Comparison of ENCODE assay signal across 21 cellular contexts in the genomic region with DNA sequence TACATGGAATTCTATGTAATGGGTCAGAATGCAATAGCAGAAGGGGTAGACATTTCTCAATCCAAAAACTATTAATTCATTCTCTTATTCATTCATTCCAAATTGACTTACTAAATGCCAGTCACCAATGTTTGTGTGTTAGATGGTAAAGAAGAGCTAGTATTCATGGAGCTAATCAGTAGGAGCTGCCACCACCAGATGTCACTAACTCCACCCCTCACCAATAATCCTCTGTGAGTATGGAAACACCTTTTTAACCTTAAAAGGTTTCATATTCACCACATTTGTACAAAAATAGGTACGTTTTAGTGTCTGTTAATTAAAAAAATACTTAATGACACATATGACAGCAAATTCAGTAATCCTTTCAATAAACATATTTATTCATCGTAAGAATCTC.
DNase-seq lines count a peak whose midpoint lies in the region; TF ChIP-seq lines count a peak whose summit lies in the region.
"Had no signal": no experiment of that assay in that cellular context is flagged by ENCODE, and none has a peak within 500 bp of the region (broad histone marks: within the 10 kb centered on the region; RNA-seq: fewer than 3 reads in every experiment).

No MANE protein-coding gene starts in this region.

- TF ChIP-seq CTCF in BE2C (IDR thresholded peaks at IDR 0.05; ENCODE audit: low read depth, low read length) (peak; percentile 22; the same call in 1 of the 2 replicates), GM12873 (IDR thresholded peaks at IDR 0.05; ENCODE audit: insufficient read depth, low read depth, low read length, missing control alignments) (peak; percentile 15), endodermal cell (conservative IDR thresholded peaks at IDR 0.05) (peak; percentile 67)

- H3K4me1 Mint-ChIP-seq in endodermal cell: peaks cover 3% of the 10 kb centered on the region
- H3K4me1 Mint-ChIP-seq: IgD-negative memory B cell had no signal

- H3K27me3 ChIP-seq in BE2C (no peaks in the 10 kb centered on the region), endodermal cell (ENCODE audit: control insufficient read depth, insufficient read depth, low read length, poor library complexity, severe bottlenecking) (no peaks in the 10 kb centered on the region)
- H3K27me3 ChIP-seq: BLaER1 treated with 17β-estradiol and CSF1 and Interleukin-3, amounts not matched to agents 10 nM and 100 nM; neutrophil had no signal

- H3K4me3 Mint-ChIP-seq in endodermal cell: no peak overlapping the region
- H3K4me3 Mint-ChIP-seq: activated CD4-positive, alpha-beta memory T cell treated with anti-CD3 and anti-CD28 coated beads for 36 hours; IgD-negative memory B cell had no signal

- H3K9me3 ChIP-seq in BE2C: no peaks in the 10 kb centered on the region
- H3K9me3 ChIP-seq in endodermal cell (ENCODE audit: control insufficient read depth, low read length): no peaks in the 10 kb centered on the region
- H3K9me3 ChIP-seq: BLaER1 treated with 17β-estradiol and CSF1 and Interleukin-3, amounts not matched to agents 10 nM and 100 nM; neutrophil; prostate gland had no signal

- DNase-seq in BE2C (no peak), NCI-H82 treated with DMSO at 0.1 percent for 48 hours (lab: John Stamatoyannopoulos, UW; ENCODE audit: unreplicated experiment) (peak; percentile 41), endodermal cell (no peak), GM03348 (ENCODE audit: low spot score) (no peak), NOMO-1 (lab: John Stamatoyannopoulos, UW; ENCODE audit: unreplicated experiment in 2 of 2) (no peak), NCI-H446 treated with DMSO at 0.1 percent for 48 hours (lab: John Stamatoyannopoulos, UW) (no peak), kidney glomerular epithelial cell (lab: John Stamatoyannopoulos, UW) (no peak)
- DNase-seq: ACHN; activated CD4-positive, alpha-beta memory T cell treated with anti-CD3 and anti-CD28 coated beads for 36 hours; activated effector memory CD4-positive, alpha-beta T cell treated with anti-CD3 and anti-CD28 coated beads, Interleukin-2, amount 50 U/mL, for 16 hours; hypothalamus; NCI-H187; NCI-H2227 treated with DMSO at 0.1 percent for 48 hours; NK-92 treated with Interleukin-12 subunit alpha and Interleukin-12 subunit beta, amount 100 ng/mL, for 24 hours; T-helper 9 cell had no signal

- no peaks in the 10 kb centered on the region for H3K36me3 Mint-ChIP-seq in endodermal cell (ENCODE audit: low read depth)
- H3K36me3 Mint-ChIP-seq: activated CD4-positive, alpha-beta memory T cell treated with anti-CD3 and anti-CD28 coated beads for 36 hours; IgD-negative memory B cell had no signal

- H3K4me3 ChIP-seq in BE2C (ENCODE audit: low read depth, low read length) (no peak overlapping the region), endodermal cell (ENCODE audit: low read length) (no peak overlapping the region)
- H3K4me3 ChIP-seq: BLaER1 treated with 17β-estradiol and CSF1 and Interleukin-3, amounts not matched to agents 10 nM and 100 nM; prostate gland had no signal

- no peak overlapping the region for H3K27ac Mint-ChIP-seq in endodermal cell
- H3K27ac Mint-ChIP-seq: activated CD4-positive, alpha-beta memory T cell treated with anti-CD3 and anti-CD28 coated beads for 36 hours; IgD-negative memory B cell had no signal

- no peaks in the 10 kb centered on the region for H3K9me3 Mint-ChIP-seq in endodermal cell
- H3K9me3 Mint-ChIP-seq: activated CD4-positive, alpha-beta memory T cell treated with anti-CD3 and anti-CD28 coated beads for 36 hours; IgD-negative memory B cell had no signal

- no peak overlapping the region for H3K9ac ChIP-seq in endodermal cell (ENCODE audit: extremely low read depth, low read length, poor library complexity, severe bottlenecking)
- H3K9ac ChIP-seq: BLaER1 treated with 17β-estradiol and CSF1 and Interleukin-3, amounts not matched to agents 10 nM and 100 nM had no signal

- no peak overlapping the region for H3K27ac ChIP-seq in endodermal cell (ENCODE audit: low read depth, low read length)
- H3K27ac ChIP-seq: BLaER1 treated with 17β-estradiol and CSF1 and Interleukin-3, amounts not matched to agents 10 nM and 100 nM; neutrophil; prostate gland; RWPE1 had no signal

- H3K36me3 ChIP-seq in BE2C (no peaks in the 10 kb centered on the region), endodermal cell (ENCODE audit: control insufficient read depth, insufficient read depth, low read length) (no peaks in the 10 kb centered on the region)
- H3K36me3 ChIP-seq: BLaER1 treated with 17β-estradiol and CSF1 and Interleukin-3, amounts not matched to agents 10 nM and 100 nM; neutrophil; prostate gland had no signal

- H3K4me1 ChIP-seq in BE2C (0 out of 2 replicates have a peak, but pooled peaks cover 4% of the 10 kb centered on the region), endodermal cell (ENCODE audit: control insufficient read depth, insufficient read depth, low read length) (no peaks in the 10 kb centered on the region)
- H3K4me1 ChIP-seq: prostate gland had no signal

- no peaks in the 10 kb centered on the region for H3K27me3 Mint-ChIP-seq in endodermal cell (ENCODE audit: insufficient read depth)

- 90 to 100% methylated on average over 1 to 2 of the region's 2 CpGs for WGBS in endodermal cell (ENCODE audit: insufficient coverage in 1 of 2, insufficient read length in 1 of 2), 2 experiments

Comparison
In these comparisons a context has a peak if more than half of its experiments do, and no peak if none do; other contexts are left out.
1. CTCF ChIP-seq: peak in every context shown above with its lines; median percentile 67 in endodermal cell; 22 in BE2C; 15 in GM12873.